In genomic region chr19:6333439-6333838, GRCh38 we compare ENCODE assay signal across 24 cellular contexts. TPM values are rescaled to one million over a fixed set of nuclear protein-coding genes. Genes with fewer than 3 reads are reported as not detected.
DNase-seq lines count a peak whose midpoint lies in the region; ATAC-seq, FAIRE-seq and TF ChIP-seq lines count a peak whose summit lies in the region.
"Had no signal": no experiment of that assay in that cellular context is flagged by ENCODE, and none has a peak within 500 bp of the region (broad histone marks: within the 10 kb centered on the region; RNA-seq: fewer than 3 reads in every experiment).

TSS of gene ACER1 (minus strand) at chr19:6333612. CDS start at chr19:6333551, 61 bp downstream.

- 51% methylated on average over 8 of the region's 17 CpGs for WGBS in suprapubic skin

- no peaks in the 10 kb centered on the region for H3K9me1 ChIP-seq in keratinocyte (ENCODE audit: control insufficient read depth, extremely low read depth, insufficient read depth, low read length)

- DNase-seq in ELF-1 (ENCODE audit: low read depth, low spot score), result peak; percentile 51
- DNase-seq in PC-9, result peak; percentile 31 to 36
- no peak for DNase-seq in keratinocyte (ENCODE audit: low read depth, low spot score)
- DNase-seq in suprapubic skin (ENCODE audit: low spot score in 2 of 2), result peak in 1 of 2 donors; percentile 62
- DNase-seq in MG63, result no peak
- DNase-seq in DMS114 treated with DMSO at 0.1 percent for 48 hours (lab: John Stamatoyannopoulos, UW; ENCODE audit: unreplicated experiment), result no peak
- DNase-seq: CD4-positive, alpha-beta T cell; COR-L47; DMS 273 treated with DMSO at 0.1 percent for 48 hours; GDM1; NCI-H1092 treated with DMSO at 0.1 percent for 48 hours; NCI-H146; NCI-H2029; NCI-H226; NCI-H510A treated with DMSO at 0.1 percent for 48 hours; NCI-H748 treated with DMSO at 0.1 percent for 48 hours had no signal

- H3K36me3 ChIP-seq in PC-9 (ENCODE audit: low read depth) (no peaks in the 10 kb centered on the region), keratinocyte (ENCODE audit: control insufficient read depth in 2 of 2, extremely low read depth in 1 of 2, insufficient read depth in 2 of 2, low read length in 2 of 2) (no peaks in the 10 kb centered on the region), suprapubic skin (no peaks in the 10 kb centered on the region), MG63 (no peaks in the 10 kb centered on the region)

- no peaks in the 10 kb centered on the region for H3K4me1 ChIP-seq in PC-9 (replicated peaks; ENCODE audit: insufficient read depth)
- no peaks in the 10 kb centered on the region for H3K4me1 ChIP-seq in keratinocyte (ENCODE audit: control insufficient read depth, extremely low read depth, insufficient read depth, low read length)
- H3K4me1 ChIP-seq in suprapubic skin, result peaks cover 4% of the 10 kb centered on the region

- H3K4me3 ChIP-seq in PC-9 (no peak within 1 kb of the TSS), keratinocyte (ENCODE audit: control insufficient read depth in 2 of 3, extremely low read depth in 1 of 3, insufficient read depth in 2 of 3, low read depth in 1 of 3, low read length in 3 of 3) (no peak within 1 kb of the TSS), suprapubic skin (no peak within 1 kb of the TSS), MG63 (no peak within 1 kb of the TSS)

- CTCF ChIA-PET in PC-9 (lab: Charles Lee), result no interaction called here

- POLR2A ChIA-PET in PC-9 (lab: Charles Lee; ENCODE audit: unreplicated experiment), result no interaction called here

- no peak for TF ChIP-seq POLR2A in suprapubic skin (IDR thresholded peaks at IDR 0.05)

- BruUV-seq in PC-9 (replicated peaks; lab: Mats Ljungman, UMichigan), result no TSS peak

- intact Hi-C loops in PC-9 (cut with micrococcal nuclease; ENCODE audit: unreplicated experiment), result no loop called here

- H3K79me2 ChIP-seq in PC-9 (ENCODE audit: low read depth) (no peaks in the 10 kb centered on the region), keratinocyte (ENCODE audit: control insufficient read depth, insufficient read depth, low read length) (no peaks in the 10 kb centered on the region)

- H3K27ac ChIP-seq in PC-9, result no peak within 1 kb of the TSS
- no peak within 1 kb of the TSS for H3K27ac ChIP-seq in keratinocyte (ENCODE audit: control insufficient read depth, insufficient read depth, low read length)
- peak within 1 kb of the TSS; percentile 35 for H3K27ac ChIP-seq in suprapubic skin

- ATAC-seq in GM21786 (IDR thresholded peaks at IDR 0.05; ENCODE audit: unreplicated experiment), result no peak
- ATAC-seq: Right ventricle myocardium inferior had no signal

- no peak for TF ChIP-seq EP300 in suprapubic skin (IDR thresholded peaks at IDR 0.05)

- H3K9ac ChIP-seq in keratinocyte (ENCODE audit: control insufficient read depth, extremely low read depth, insufficient read depth, low read length), result no peak within 1 kb of the TSS

- dilution Hi-C loops in keratinocyte (cut with MboI; ENCODE audit: extremely low pct_ligation_motif_present, low sequenced_read_pairs), result no loop called here

- H3K27me3 ChIP-seq in PC-9 (ENCODE audit: insufficient read depth, low read depth), result no peaks in the 10 kb centered on the region
- peaks cover 5% of the 10 kb centered on the region for H3K27me3 ChIP-seq in keratinocyte (ENCODE audit: control insufficient read depth, extremely low read depth, insufficient read depth, low read length)
- H3K27me3 ChIP-seq in suprapubic skin, result no peaks in the 10 kb centered on the region
- H3K27me3 ChIP-seq in MG63, result no peaks in the 10 kb centered on the region

- H2AFZ ChIP-seq in PC-9, result no peak within 1 kb of the TSS
- H2AFZ ChIP-seq in keratinocyte (ENCODE audit: control insufficient read depth, low read length), result peak within 1 kb of the TSS; percentile 6

- FAIRE-seq in keratinocyte (lab: Jason Lieb, UNC), result no peak
- FAIRE-seq: GM18507 had no signal

- H3K9me3 ChIP-seq in PC-9 (ENCODE audit: insufficient read depth, low read depth) (no peaks in the 10 kb centered on the region), keratinocyte (ENCODE audit: control insufficient read depth, low read depth, low read length) (no peaks in the 10 kb centered on the region), suprapubic skin (no peaks in the 10 kb centered on the region), MG63 (no peaks in the 10 kb centered on the region)

- TF ChIP-seq CTCF in PC-9 (conservative IDR thresholded peaks at IDR 0.05) (no peak), keratinocyte (optimal IDR thresholded peaks at IDR 0.05 in 1 of 3, IDR thresholded peaks at IDR 0.05 in 1 of 3, conservative IDR thresholded peaks at IDR 0.05 in 1 of 3; ENCODE audit: extremely low read depth in 1 of 3, insufficient read depth in 2 of 3, low read length in 3 of 3) (no peak), suprapubic skin (IDR thresholded peaks at IDR 0.05) (no peak)

- H4K20me1 ChIP-seq in PC-9 (ENCODE audit: insufficient read depth) (no peaks in the 10 kb centered on the region), keratinocyte (ENCODE audit: control insufficient read depth, extremely low read depth, insufficient read depth, low read length) (no peaks in the 10 kb centered on the region)

- no peaks in the 10 kb centered on the region for H3F3A ChIP-seq in PC-9 (ENCODE audit: insufficient read depth, low read depth)

- no peaks in the 10 kb centered on the region for H3K9me2 ChIP-seq in PC-9 (ENCODE audit: insufficient read depth)

- H3K4me2 ChIP-seq in PC-9 (no peak within 1 kb of the TSS), keratinocyte (ENCODE audit: control insufficient read depth, extremely low read depth, insufficient read depth, low read depth, low read length) (no peak within 1 kb of the TSS)

RNA-seq across cellular contexts. Expression of gene ACER1, which starts in this region (rescaled TPM):
- total RNA-seq in PC-9 (2021) (not detected in 2 replicates), suprapubic skin (10 to 100 TPM; 22.2 to 81.4 (median 51.8) TPM)
- polyA plus RNA-seq in keratinocyte, result 0.38 to 0.66 TPM (median 0.39 TPM) in 3 replicates
- polyA plus RNA-seq in keratinocyte (2011; ENCODE audit: low read depth), result 2.2 TPM
- 0.21 and 0.28 TPM in 2 replicates for polyA plus RNA-seq in keratinocyte (2011; cell fraction: cytosol; rRNA removed)
- 0.75 and 1.0 TPM in 2 replicates for polyA plus RNA-seq in keratinocyte (2011; cell fraction: nucleus; rRNA removed)
- polyA plus RNA-seq in keratinocyte (2012; ENCODE audit: low replicate concordance), result 0.17 and 12.2 TPM in 2 replicates
- polyA minus RNA-seq in keratinocyte, result 0.90 to 1.0 TPM (median 0.92 TPM) in 3 replicates
- not detected for polyA minus RNA-seq in keratinocyte (2011; cell fraction: cytosol; rRNA and poly(A)+ RNA removed)
- polyA minus RNA-seq in keratinocyte (2011; cell fraction: nucleus; rRNA and poly(A)+ RNA removed), result 0.54 and 1.1 TPM in 2 replicates
- total RNA-seq in MG63 (2014; rRNA removed; shearing (Covaris generic); ENCODE audit: low replicate concordance), result not detected in 2 replicates
- total RNA-seq: A673, Daoy, H4, LHCN-M2, Right ventricle myocardium inferior, SK-MEL-5 had no signal

Comparison
In these comparisons a context has a peak if more than half of its experiments do, and no peak if none do; other contexts are left out.
1. RNA of gene ACER1 (total RNA-seq): 22.2 to 81.4 TPM in suprapubic skin; not detected in PC-9 and not detected in MG63; every median in the first group is over 10 times any median in the second.
2. Peak in DNase-seq in PC-9; RNA of the gene not detected or under 1 TPM.